Comparison of ENCODE assay signal across 9 cellular contexts in the genomic region with DNA sequence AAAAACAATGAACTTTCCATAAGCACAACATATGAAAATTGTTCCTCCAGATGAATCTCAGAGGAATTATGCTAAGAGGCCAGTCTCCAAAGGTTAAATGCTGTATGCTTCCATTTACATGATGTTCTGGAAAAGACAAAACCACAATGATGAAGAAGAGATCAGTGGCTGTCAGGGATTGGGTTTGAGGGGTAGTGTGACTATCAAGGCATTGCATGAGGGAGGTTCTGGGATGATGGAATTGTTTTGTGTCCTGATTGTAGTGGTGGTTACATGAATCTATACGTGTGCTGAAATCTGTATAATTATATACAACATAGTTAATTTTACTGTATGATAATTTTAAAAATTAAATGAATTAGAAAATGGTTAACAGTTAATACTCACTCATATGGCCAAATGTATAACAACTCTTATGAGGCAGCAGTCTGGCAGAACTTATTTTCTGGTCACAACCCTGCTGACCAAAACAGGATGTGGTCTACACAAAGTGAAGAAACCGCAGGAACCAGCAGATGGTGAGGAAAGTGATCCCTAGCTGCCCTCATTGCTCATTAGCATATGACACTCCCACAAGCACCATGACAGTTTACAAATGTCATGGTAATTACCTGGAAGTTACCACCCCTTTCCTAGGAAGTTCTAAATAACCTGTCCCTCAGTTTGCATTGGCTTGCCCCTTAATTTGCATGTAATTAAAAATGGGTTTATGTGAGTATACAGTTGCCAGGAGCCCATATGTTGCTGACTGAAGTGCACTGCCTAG. TPM values are rescaled to one million over a fixed set of nuclear protein-coding genes. Genes with fewer than 3 reads are reported as not detected.
DNase-seq lines count a peak whose midpoint lies in the region; ATAC-seq, FAIRE-seq and TF ChIP-seq lines count a peak whose summit lies in the region.
"Had no signal": no experiment of that assay in that cellular context is flagged by ENCODE, and none has a peak within 500 bp of the region (broad histone marks: within the 10 kb centered on the region; RNA-seq: fewer than 3 reads in every experiment).

No MANE protein-coding gene starts in this region.

- peak overlapping the region in 6 of 7 donors; percentile 12 to 86 (median 56) for H3K27ac Mint-ChIP-seq in CD4-positive, alpha-beta memory T cell
- H3K27ac Mint-ChIP-seq: nephron had no signal

- no peaks in the 10 kb centered on the region for H3K9me3 ChIP-seq in CD4-positive, alpha-beta memory T cell (ENCODE audit: control insufficient read depth in 1 of 2, low read length in 2 of 2)
- H3K9me3 ChIP-seq in Panc1 (ENCODE audit: control insufficient read depth, insufficient read depth, low read depth, low read length) (peaks cover 30% of the 10 kb centered on the region; the same call in 1 of the 2 replicates), left lung (no peaks in the 10 kb centered on the region), upper lobe of right lung (no peaks in the 10 kb centered on the region)

- in situ Hi-C loops in Panc1 (cut with HindIII; ENCODE audit: low pct_unique_long_range_greater_than_20kb, low sequenced_read_pairs) = no loop called here

- POLR2A ChIA-PET in CD4-positive, alpha-beta memory T cell (lab: Charles Lee; ENCODE audit: partially characterized antibody) = interaction anchor here (0.6 to 2.1 kb wide), 5 partner anchors 43 to 169 kb away, joined by 3 to 6 read pairs (median 3); a partner anchor contains a TSS
- POLR2A ChIA-PET in Panc1 (lab: Charles Lee) = no interaction called here

- H3K4me3 Mint-ChIP-seq in CD4-positive, alpha-beta memory T cell = peak overlapping the region in 7 of 8 donors; percentile 34 to 53 (median 47)
- H3K4me3 Mint-ChIP-seq: nephron had no signal

- no peaks in the 10 kb centered on the region for H3K36me3 ChIP-seq in CD4-positive, alpha-beta memory T cell (ENCODE audit: insufficient read depth, low read length)
- no peaks in the 10 kb centered on the region for H3K36me3 ChIP-seq in Panc1 (ENCODE audit: control insufficient read depth, insufficient read depth, low read length)
- H3K36me3 ChIP-seq in left lung = peaks cover 0 to 6% of the 10 kb centered on the region in 2 donors
- no peaks in the 10 kb centered on the region for H3K36me3 ChIP-seq in upper lobe of right lung

- H3K27me3 ChIP-seq in CD4-positive, alpha-beta memory T cell (ENCODE audit: insufficient read depth, low read length) = no peaks in the 10 kb centered on the region
- H3K27me3 ChIP-seq in Panc1 (ENCODE audit: control insufficient read depth, insufficient read depth, low read length) (no peaks in the 10 kb centered on the region), left lung (no peaks in the 10 kb centered on the region), upper lobe of right lung (no peaks in the 10 kb centered on the region)

- FAIRE-seq in D721Med (lab: Jason Lieb, UNC) = no peak

- no TSS peak for BruUV-seq in Panc1 (replicated peaks; lab: Mats Ljungman, UMichigan)

- H3K27me3 Mint-ChIP-seq in CD4-positive, alpha-beta memory T cell = peaks cover 0 to 6% of the 10 kb centered on the region in 2 donors

- no peak overlapping the region for H3K4me3 ChIP-seq in CD4-positive, alpha-beta memory T cell (ENCODE audit: low read length in 2 of 2)
- no peak overlapping the region for H3K4me3 ChIP-seq in Panc1 (ENCODE audit: low read depth in 2 of 2, low read length in 2 of 2)
- no peak overlapping the region for H3K4me3 ChIP-seq in left lung
- H3K4me3 ChIP-seq in upper lobe of right lung = no peak overlapping the region

- H3K4me1 ChIP-seq in CD4-positive, alpha-beta memory T cell (ENCODE audit: insufficient read depth, low read length) = peaks cover 20% of the 10 kb centered on the region
- H3K4me1 ChIP-seq in Panc1 (ENCODE audit: control insufficient read depth, insufficient read depth, low read length) = peaks cover 10% of the 10 kb centered on the region
- peaks cover 0 to 25% of the 10 kb centered on the region in 2 donors for H3K4me1 ChIP-seq in left lung
- peaks cover 10% of the 10 kb centered on the region for H3K4me1 ChIP-seq in upper lobe of right lung

- CTCF ChIA-PET in CD4-positive, alpha-beta memory T cell (lab: Charles Lee; ENCODE audit: partially characterized antibody) = interaction anchor here (1.0 to 5.9 kb wide), 10 partner anchors 14 to 125 kb away, joined by 3 to 73 read pairs (median 14); a partner anchor contains a TSS
- CTCF ChIA-PET in Panc1 (lab: Charles Lee) = interaction anchor here (0.7 kb wide), 1 partner anchor 47 kb away, joined by 5 read pairs; no protein-coding TSS in a partner anchor

- H3K9me3 Mint-ChIP-seq in CD4-positive, alpha-beta memory T cell = no peaks in the 10 kb centered on the region

- peak; percentile 64 to 81 (median 72) for DNase-seq in CD4-positive, alpha-beta memory T cell
- DNase-seq in GM19238 (ENCODE audit: insufficient read length, low spot score) (peak; percentile 40), Panc1 (ENCODE audit: low read depth, low spot score) (no peak), left lung (peak in 1 of 2 donors; percentile 64), upper lobe of right lung (no peak), D721Med (ENCODE audit: insufficient read length, low spot score) (no peak)
- peak; percentile 77 for DNase-seq in activated effector memory CD4-positive, alpha-beta T cell treated with anti-CD3 and anti-CD28 coated beads, Interleukin-2, amount 50 U/mL, for 16 hours

- H3K4me1 Mint-ChIP-seq in CD4-positive, alpha-beta memory T cell = peaks cover 20 to 40% (median 24%) of the 10 kb centered on the region in 4 donors

- H3K36me3 Mint-ChIP-seq in CD4-positive, alpha-beta memory T cell = no peaks in the 10 kb centered on the region

- intact Hi-C loops in CD4-positive, alpha-beta memory T cell (cut with micrococcal nuclease) = loop anchor here (5.0 kb wide), 1 partner anchor 222 kb away; no protein-coding TSS in a partner anchor
- intact Hi-C loops in Panc1 (cut with micrococcal nuclease; ENCODE audit: unreplicated experiment) = loop anchor here (5.0 to 10.0 kb wide), 2 partner anchors 42 to 60 kb away; a partner anchor contains a TSS
- intact Hi-C loops in left lung (cut with DNase I) = no loop called here
- intact Hi-C loops in upper lobe of right lung (cut with DNase I) = loop anchor here (5.0 kb wide), 1 partner anchor 122 kb away; no protein-coding TSS in a partner anchor

- no peak overlapping the region for H3K27ac ChIP-seq in CD4-positive, alpha-beta memory T cell (ENCODE audit: low read depth, low read length)
- H3K27ac ChIP-seq in Panc1 (ENCODE audit: low read length) = peak overlapping the region; percentile 69
- peak overlapping the region in 1 of 2 donors; percentile 62 for H3K27ac ChIP-seq in left lung
- no peak overlapping the region for H3K27ac ChIP-seq in upper lobe of right lung

- ATAC-seq in HG03175 (IDR thresholded peaks at IDR 0.05; ENCODE audit: unreplicated experiment) (peak; percentile 88), Panc1 (no peak), left lung (peak; percentile 67), upper lobe of right lung (peak; percentile 85)

- no peak for TF ChIP-seq CTCF in Panc1 (IDR thresholded peaks at IDR 0.05)
- no peak for TF ChIP-seq CTCF in left lung (IDR thresholded peaks at IDR 0.05)
- TF ChIP-seq CTCF in upper lobe of right lung (IDR thresholded peaks at IDR 0.05) = no peak
- TF ChIP-seq CTCF in D721Med (IDR thresholded peaks at IDR 0.05; ENCODE audit: insufficient read depth, missing control alignments) = no peak

RNA-seq across cellular contexts. Expression of a gene that starts 31.9 kb away (rescaled TPM):
- total RNA-seq in CD4-positive, alpha-beta memory T cell = 10 to 100 TPM; 57.5 to 65.8 TPM
- polyA plus RNA-seq in CD4-positive, alpha-beta memory T cell = 100 to 1,000 TPM in 1 of 2 donors, 10 to 100 TPM in 1; 77.3 to 105 TPM
- total RNA-seq in Panc1 (2021; ENCODE audit: unreplicated experiment) (151 TPM), left lung (10 to 100 TPM; 60.5 to 96.9 TPM), upper lobe of right lung (73.4 TPM)
- polyA plus RNA-seq in Panc1 (2012; ENCODE audit: insufficient read length) = 146 TPM

RNA-seq across cellular contexts. Expression of a gene that starts 41.9 kb away (rescaled TPM):
- 10 to 100 TPM; 77.8 to 86.4 TPM for total RNA-seq in CD4-positive, alpha-beta memory T cell
- polyA plus RNA-seq in CD4-positive, alpha-beta memory T cell = 10 to 100 TPM; 47.0 to 62.2 TPM
- 695 TPM for total RNA-seq in Panc1 (2021; ENCODE audit: unreplicated experiment)
- 830 TPM for polyA plus RNA-seq in Panc1 (2012; ENCODE audit: insufficient read length)
- total RNA-seq in left lung = 100 to 1,000 TPM; 278 to 385 TPM
- total RNA-seq in upper lobe of right lung = 266 TPM

RNA-seq across cellular contexts. Expression of a gene that starts 56.5 kb away (rescaled TPM):
- not detected for total RNA-seq in CD4-positive, alpha-beta memory T cell
- not detected for polyA plus RNA-seq in CD4-positive, alpha-beta memory T cell
- total RNA-seq in Panc1 (2021; ENCODE audit: unreplicated experiment) = not detected
- polyA plus RNA-seq in Panc1 (2012; ENCODE audit: insufficient read length) = not detected
- total RNA-seq in left lung = 10 to 100 TPM in 1 of 2 donors, 1 to 10 TPM in 1; 9.2 to 29.9 TPM
- total RNA-seq in upper lobe of right lung = 14.3 TPM

Comparison
In these comparisons a context has a peak if more than half of its experiments do, and no peak if none do; other contexts are left out.
1. DNase-seq: peak in CD4-positive, alpha-beta memory T cell (5 of 5), GM19238 (single experiment) and activated effector memory CD4-positive, alpha-beta T cell treated with anti-CD3 and anti-CD28 coated beads, Interleukin-2, amount 50 U/mL, for 16 hours (single experiment); none in Panc1 (single experiment), upper lobe of right lung (single experiment) and D721Med (single experiment).
2. RNA of a gene that starts 56.5 kb away (total RNA-seq): 9.2 to 29.9 TPM in left lung and 14.3 TPM in upper lobe of right lung (single experiment); not detected in CD4-positive, alpha-beta memory T cell and not detected in Panc1 (single experiment); every median in the first group is over 4 times any median in the second.
3. intact Hi-C loops: an anchor here in CD4-positive, alpha-beta memory T cell (5.0 kb wide), Panc1 (5.0 to 10.0 kb wide) and upper lobe of right lung (5.0 kb wide); none called in left lung.